Comparison of ENCODE assay signal across 12 cellular contexts in the genomic region with DNA sequence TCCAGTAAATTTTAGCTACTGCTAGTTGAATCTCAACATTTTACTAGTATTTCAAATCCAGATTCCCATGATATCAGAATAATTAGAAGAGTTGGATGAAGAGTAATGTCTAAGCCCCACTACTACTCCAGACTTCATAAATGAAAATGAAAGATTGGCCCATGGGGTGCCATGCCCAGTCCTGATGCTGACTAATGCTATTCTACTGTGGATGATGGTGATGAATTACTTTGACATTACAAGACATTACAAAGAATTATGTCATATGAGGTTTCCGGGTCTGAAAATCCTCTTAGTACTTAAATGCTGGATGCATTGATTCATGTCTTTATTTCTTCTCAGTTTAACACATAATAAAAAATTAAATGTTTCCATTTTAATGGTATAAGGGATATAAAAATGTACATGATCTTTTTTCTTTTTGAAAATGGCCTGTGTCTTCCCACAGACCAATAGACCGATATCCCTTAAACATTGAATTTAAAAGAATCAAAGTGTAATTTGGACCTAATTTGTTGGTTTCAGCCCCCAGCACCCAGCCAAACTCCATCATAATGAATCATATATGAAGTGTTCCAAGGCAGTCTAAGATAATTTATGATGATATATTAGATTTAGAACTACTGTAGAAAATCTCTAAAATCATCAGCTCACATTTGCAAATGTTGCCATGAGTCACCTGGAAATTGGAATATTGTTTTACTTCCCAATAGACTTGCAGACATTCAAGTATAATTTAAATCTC.
"Had no signal": no experiment of that assay in that cellular context is flagged by ENCODE, and none has a peak within 500 bp of the region (broad histone marks: within the 10 kb centered on the region; RNA-seq: fewer than 3 reads in every experiment).

No MANE protein-coding gene starts in this region.

- H3K36me3 ChIP-seq: breast epithelium, esophagus muscularis mucosa, prostate gland, suprapubic skin had no signal

- H3K9me3 Mint-ChIP-seq: activated naive CD4-positive, alpha-beta T cell treated with anti-CD3 and anti-CD28 coated beads, Interleukin-2, amount 50 U/mL, for 72 hours; nephron progenitor cell; type B pancreatic cell had no signal

- H3K4me3 ChIP-seq: breast epithelium, esophagus muscularis mucosa, prostate gland, suprapubic skin had no signal

- H3K27ac ChIP-seq: breast epithelium, esophagus muscularis mucosa, prostate gland, suprapubic skin, VCaP had no signal

- H3K9me3 ChIP-seq: breast epithelium, esophagus muscularis mucosa, prostate gland, suprapubic skin had no signal

- DNase-seq: activated CD4-positive, alpha-beta T cell treated with anti-CD3 and anti-CD28 coated beads for 4 hours; nephron progenitor cell; stimulated activated naive CD4-positive, alpha-beta T cell treated with Interleukin-2 at 50 U/mL for 16 hours; T-helper 1 cell had no signal

- H3K27me3 ChIP-seq: breast epithelium, esophagus muscularis mucosa, suprapubic skin had no signal

- H3K4me3 Mint-ChIP-seq: nephron progenitor cell, type B pancreatic cell had no signal

- H3K4me1 Mint-ChIP-seq: nephron progenitor cell had no signal

- H3K27me3 Mint-ChIP-seq: type B pancreatic cell had no signal

- H3K4me1 ChIP-seq: breast epithelium, esophagus muscularis mucosa, prostate gland, suprapubic skin had no signal

- H3K36me3 Mint-ChIP-seq: activated naive CD4-positive, alpha-beta T cell treated with anti-CD3 and anti-CD28 coated beads, Interleukin-2, amount 50 U/mL, for 72 hours; type B pancreatic cell had no signal

- ATAC-seq: activated naive CD4-positive, alpha-beta T cell treated with anti-CD3 and anti-CD28 coated beads, Interleukin-2, amount 50 U/mL, for 72 hours; sciatic nerve had no signal

- H3K27ac Mint-ChIP-seq: activated naive CD4-positive, alpha-beta T cell treated with anti-CD3 and anti-CD28 coated beads, Interleukin-2, amount 50 U/mL, for 72 hours; nephron progenitor cell; type B pancreatic cell had no signal
